In the genomic region with DNA sequence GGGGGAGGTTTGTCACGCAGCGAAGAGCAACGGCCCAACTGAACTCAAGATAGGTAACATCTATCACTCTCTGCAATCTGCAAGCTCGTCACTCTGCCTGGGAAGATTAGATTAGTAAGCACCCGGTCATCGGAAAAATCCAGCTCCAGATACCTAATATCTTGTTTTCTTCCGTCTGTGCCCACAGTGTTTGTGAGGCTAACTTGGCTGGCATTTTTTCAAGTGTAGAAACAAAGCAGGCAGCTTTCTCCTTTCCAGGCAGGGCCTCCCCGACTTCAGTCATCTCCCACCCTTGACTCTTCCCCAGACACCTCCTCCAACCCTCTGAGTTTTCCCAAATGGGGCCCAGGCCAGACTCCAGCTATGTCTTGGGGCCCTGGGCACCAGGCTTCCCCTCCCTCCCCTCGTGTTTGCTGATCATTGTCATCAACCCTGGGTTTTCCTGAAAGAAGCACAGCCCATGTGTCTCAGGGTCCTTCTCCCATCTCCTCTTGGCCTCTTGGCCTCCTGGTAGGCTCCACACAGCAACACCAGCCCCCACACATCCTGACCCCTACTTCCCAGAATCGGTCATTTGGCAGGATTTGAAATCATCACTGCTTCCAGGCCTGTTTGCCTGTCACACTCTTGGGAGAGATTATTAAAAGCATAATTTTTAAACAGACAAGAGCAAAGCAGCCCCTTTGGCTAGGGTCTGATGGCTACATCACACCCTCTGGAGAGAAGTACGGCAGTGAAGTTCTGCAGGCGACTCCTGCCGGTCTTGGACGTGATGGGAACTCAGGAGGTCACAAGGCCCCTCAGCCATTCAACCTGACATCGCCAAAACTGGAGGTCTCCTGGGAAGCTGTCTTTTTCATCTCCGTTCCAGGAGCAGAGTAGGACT, we compare ENCODE assay signal across 1 cellular context.
TF ChIP-seq lines count a peak whose summit lies in the region.

No MANE protein-coding gene starts in this region.

TF ChIP-seq in K562, 482 proteins besides CTCF, POLR2A, EP300 and RAD21 (continued from another document and continues in another):
- TF ChIP-seq, protein P1, sequence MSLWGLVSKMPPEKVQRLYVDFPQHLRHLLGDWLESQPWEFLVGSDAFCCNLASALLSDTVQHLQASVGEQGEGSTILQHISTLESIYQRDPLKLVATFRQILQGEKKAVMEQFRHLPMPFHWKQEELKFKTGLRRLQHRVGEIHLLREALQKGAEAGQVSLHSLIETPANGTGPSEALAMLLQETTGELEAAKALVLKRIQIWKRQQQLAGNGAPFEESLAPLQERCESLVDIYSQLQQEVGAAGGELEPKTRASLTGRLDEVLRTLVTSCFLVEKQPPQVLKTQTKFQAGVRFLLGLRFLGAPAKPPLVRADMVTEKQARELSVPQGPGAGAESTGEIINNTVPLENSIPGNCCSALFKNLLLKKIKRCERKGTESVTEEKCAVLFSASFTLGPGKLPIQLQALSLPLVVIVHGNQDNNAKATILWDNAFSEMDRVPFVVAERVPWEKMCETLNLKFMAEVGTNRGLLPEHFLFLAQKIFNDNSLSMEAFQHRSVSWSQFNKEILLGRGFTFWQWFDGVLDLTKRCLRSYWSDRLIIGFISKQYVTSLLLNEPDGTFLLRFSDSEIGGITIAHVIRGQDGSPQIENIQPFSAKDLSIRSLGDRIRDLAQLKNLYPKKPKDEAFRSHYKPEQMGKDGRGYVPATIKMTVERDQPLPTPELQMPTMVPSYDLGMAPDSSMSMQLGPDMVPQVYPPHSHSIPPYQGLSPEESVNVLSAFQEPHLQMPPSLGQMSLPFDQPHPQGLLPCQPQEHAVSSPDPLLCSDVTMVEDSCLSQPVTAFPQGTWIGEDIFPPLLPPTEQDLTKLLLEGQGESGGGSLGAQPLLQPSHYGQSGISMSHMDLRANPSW (CRISPR knock-in tag; IDR thresholded peaks at IDR 0.05): no peak
- TF ChIP-seq SRSF9 (IDR thresholded peaks at IDR 0.05; ENCODE audit: borderline replicate concordance, low read depth, low read length) (no peak), ZC3H4 (CRISPR knock-in tag; IDR thresholded peaks at IDR 0.05; ENCODE audit: borderline replicate concordance) (no peak), TEAD1 (CRISPR knock-in tag; IDR thresholded peaks at IDR 0.05) (no peak), ZNF124 (CRISPR knock-in tag; IDR thresholded peaks at IDR 0.05) (no peak), KLF1 (tag; IDR thresholded peaks at IDR 0.05) (no peak), ZNF311 (CRISPR knock-in tag; IDR thresholded peaks at IDR 0.05) (0 out of 2 replicates have a peak, but pooled peaks have one; percentile 30), PCBP2 (IDR thresholded peaks at IDR 0.05; ENCODE audit: low read depth, low read length, poor library complexity, severe bottlenecking) (no peak), NELFE (IDR thresholded peaks at IDR 0.05; ENCODE audit: insufficient read depth, insufficient read length) (no peak), FOXK2 (conservative IDR thresholded peaks at IDR 0.05 in 1 of 2, IDR thresholded peaks at IDR 0.05 in 1 of 2; ENCODE audit: low read depth in 2 of 2) (no peak), HNRNPK (IDR thresholded peaks at IDR 0.05; ENCODE audit: low read depth, low read length, poor library complexity, severe bottlenecking) (no peak), L3MBTL2 (IDR thresholded peaks at IDR 0.05) (no peak; the same call in 1 of the 2 replicates), CAMTA2 (CRISPR knock-in tag; conservative IDR thresholded peaks at IDR 0.05) (no peak), ZNF780A (CRISPR knock-in tag; IDR thresholded peaks at IDR 0.05) (no peak), YY1 (IDR thresholded peaks at IDR 0.05; ENCODE audit: borderline replicate concordance in 1 of 3, control insufficient read depth in 1 of 3, extremely low read depth in 1 of 3, insufficient read depth in 3 of 3, insufficient read length in 1 of 3, insufficient replicate concordance in 2 of 3, low read depth in 1 of 3, low read length in 2 of 3) (no peak), THRAP3 (IDR thresholded peaks at IDR 0.05; ENCODE audit: borderline replicate concordance) (no peak), POLR2G (IDR thresholded peaks at IDR 0.05; ENCODE audit: low read depth, low read length) (no peak)
- TF ChIP-seq, protein P2, sequence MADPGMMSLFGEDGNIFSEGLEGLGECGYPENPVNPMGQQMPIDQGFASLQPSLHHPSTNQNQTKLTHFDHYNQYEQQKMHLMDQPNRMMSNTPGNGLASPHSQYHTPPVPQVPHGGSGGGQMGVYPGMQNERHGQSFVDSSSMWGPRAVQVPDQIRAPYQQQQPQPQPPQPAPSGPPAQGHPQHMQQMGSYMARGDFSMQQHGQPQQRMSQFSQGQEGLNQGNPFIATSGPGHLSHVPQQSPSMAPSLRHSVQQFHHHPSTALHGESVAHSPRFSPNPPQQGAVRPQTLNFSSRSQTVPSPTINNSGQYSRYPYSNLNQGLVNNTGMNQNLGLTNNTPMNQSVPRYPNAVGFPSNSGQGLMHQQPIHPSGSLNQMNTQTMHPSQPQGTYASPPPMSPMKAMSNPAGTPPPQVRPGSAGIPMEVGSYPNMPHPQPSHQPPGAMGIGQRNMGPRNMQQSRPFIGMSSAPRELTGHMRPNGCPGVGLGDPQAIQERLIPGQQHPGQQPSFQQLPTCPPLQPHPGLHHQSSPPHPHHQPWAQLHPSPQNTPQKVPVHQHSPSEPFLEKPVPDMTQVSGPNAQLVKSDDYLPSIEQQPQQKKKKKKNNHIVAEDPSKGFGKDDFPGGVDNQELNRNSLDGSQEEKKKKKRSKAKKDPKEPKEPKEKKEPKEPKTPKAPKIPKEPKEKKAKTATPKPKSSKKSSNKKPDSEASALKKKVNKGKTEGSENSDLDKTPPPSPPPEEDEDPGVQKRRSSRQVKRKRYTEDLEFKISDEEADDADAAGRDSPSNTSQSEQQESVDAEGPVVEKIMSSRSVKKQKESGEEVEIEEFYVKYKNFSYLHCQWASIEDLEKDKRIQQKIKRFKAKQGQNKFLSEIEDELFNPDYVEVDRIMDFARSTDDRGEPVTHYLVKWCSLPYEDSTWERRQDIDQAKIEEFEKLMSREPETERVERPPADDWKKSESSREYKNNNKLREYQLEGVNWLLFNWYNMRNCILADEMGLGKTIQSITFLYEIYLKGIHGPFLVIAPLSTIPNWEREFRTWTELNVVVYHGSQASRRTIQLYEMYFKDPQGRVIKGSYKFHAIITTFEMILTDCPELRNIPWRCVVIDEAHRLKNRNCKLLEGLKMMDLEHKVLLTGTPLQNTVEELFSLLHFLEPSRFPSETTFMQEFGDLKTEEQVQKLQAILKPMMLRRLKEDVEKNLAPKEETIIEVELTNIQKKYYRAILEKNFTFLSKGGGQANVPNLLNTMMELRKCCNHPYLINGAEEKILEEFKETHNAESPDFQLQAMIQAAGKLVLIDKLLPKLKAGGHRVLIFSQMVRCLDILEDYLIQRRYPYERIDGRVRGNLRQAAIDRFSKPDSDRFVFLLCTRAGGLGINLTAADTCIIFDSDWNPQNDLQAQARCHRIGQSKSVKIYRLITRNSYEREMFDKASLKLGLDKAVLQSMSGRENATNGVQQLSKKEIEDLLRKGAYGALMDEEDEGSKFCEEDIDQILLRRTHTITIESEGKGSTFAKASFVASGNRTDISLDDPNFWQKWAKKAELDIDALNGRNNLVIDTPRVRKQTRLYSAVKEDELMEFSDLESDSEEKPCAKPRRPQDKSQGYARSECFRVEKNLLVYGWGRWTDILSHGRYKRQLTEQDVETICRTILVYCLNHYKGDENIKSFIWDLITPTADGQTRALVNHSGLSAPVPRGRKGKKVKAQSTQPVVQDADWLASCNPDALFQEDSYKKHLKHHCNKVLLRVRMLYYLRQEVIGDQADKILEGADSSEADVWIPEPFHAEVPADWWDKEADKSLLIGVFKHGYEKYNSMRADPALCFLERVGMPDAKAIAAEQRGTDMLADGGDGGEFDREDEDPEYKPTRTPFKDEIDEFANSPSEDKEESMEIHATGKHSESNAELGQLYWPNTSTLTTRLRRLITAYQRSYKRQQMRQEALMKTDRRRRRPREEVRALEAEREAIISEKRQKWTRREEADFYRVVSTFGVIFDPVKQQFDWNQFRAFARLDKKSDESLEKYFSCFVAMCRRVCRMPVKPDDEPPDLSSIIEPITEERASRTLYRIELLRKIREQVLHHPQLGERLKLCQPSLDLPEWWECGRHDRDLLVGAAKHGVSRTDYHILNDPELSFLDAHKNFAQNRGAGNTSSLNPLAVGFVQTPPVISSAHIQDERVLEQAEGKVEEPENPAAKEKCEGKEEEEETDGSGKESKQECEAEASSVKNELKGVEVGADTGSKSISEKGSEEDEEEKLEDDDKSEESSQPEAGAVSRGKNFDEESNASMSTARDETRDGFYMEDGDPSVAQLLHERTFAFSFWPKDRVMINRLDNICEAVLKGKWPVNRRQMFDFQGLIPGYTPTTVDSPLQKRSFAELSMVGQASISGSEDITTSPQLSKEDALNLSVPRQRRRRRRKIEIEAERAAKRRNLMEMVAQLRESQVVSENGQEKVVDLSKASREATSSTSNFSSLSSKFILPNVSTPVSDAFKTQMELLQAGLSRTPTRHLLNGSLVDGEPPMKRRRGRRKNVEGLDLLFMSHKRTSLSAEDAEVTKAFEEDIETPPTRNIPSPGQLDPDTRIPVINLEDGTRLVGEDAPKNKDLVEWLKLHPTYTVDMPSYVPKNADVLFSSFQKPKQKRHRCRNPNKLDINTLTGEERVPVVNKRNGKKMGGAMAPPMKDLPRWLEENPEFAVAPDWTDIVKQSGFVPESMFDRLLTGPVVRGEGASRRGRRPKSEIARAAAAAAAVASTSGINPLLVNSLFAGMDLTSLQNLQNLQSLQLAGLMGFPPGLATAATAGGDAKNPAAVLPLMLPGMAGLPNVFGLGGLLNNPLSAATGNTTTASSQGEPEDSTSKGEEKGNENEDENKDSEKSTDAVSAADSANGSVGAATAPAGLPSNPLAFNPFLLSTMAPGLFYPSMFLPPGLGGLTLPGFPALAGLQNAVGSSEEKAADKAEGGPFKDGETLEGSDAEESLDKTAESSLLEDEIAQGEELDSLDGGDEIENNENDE (IDR thresholded peaks at IDR 0.05; ENCODE audit: low read depth, low read length): no peak
- TF ChIP-seq, protein P3, sequence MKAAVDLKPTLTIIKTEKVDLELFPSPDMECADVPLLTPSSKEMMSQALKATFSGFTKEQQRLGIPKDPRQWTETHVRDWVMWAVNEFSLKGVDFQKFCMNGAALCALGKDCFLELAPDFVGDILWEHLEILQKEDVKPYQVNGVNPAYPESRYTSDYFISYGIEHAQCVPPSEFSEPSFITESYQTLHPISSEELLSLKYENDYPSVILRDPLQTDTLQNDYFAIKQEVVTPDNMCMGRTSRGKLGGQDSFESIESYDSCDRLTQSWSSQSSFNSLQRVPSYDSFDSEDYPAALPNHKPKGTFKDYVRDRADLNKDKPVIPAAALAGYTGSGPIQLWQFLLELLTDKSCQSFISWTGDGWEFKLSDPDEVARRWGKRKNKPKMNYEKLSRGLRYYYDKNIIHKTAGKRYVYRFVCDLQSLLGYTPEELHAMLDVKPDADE (conservative IDR thresholded peaks at IDR 0.05; ENCODE audit: control insufficient read depth, low read depth, low read length): no peak
- TF ChIP-seq, protein P4, sequence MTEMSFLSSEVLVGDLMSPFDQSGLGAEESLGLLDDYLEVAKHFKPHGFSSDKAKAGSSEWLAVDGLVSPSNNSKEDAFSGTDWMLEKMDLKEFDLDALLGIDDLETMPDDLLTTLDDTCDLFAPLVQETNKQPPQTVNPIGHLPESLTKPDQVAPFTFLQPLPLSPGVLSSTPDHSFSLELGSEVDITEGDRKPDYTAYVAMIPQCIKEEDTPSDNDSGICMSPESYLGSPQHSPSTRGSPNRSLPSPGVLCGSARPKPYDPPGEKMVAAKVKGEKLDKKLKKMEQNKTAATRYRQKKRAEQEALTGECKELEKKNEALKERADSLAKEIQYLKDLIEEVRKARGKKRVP (CRISPR knock-in tag; IDR thresholded peaks at IDR 0.05): no peak
- TF ChIP-seq, protein P5, sequence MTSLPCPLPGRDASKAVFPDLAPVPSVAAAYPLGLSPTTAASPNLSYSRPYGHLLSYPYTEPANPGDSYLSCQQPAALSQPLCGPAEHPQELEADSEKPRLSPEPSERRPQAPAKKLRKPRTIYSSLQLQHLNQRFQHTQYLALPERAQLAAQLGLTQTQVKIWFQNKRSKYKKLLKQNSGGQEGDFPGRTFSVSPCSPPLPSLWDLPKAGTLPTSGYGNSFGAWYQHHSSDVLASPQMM (CRISPR knock-in tag; IDR thresholded peaks at IDR 0.05): no peak
